ENCODE assay signal across 1 cellular context in genomic region chr6:142753196-142753595, GRCh38.
TF ChIP-seq lines count a peak whose summit lies in the region.

No MANE protein-coding gene starts in this region.

TF ChIP-seq in IMR-90, 13 proteins besides CTCF, POLR2A, EP300 and RAD21:
- TF ChIP-seq MAZ (IDR thresholded peaks at IDR 0.05; ENCODE audit: borderline replicate concordance, low read depth, low read length): no peak
- TF ChIP-seq CHD1 (IDR thresholded peaks at IDR 0.05; ENCODE audit: low read depth, low read length): no peak
- TF ChIP-seq NFE2L2 (IDR thresholded peaks at IDR 0.05; ENCODE audit: low read depth, low read length): no peak
- no peak for TF ChIP-seq USF2 (IDR thresholded peaks at IDR 0.05; ENCODE audit: low read depth, low read length)
